In genomic region chr15:69881760-69882159, GRCh38 we compare ENCODE assay signal across 13 cellular contexts.
DNase-seq lines count a peak whose midpoint lies in the region; ATAC-seq and TF ChIP-seq lines count a peak whose summit lies in the region.
"Had no signal": no experiment of that assay in that cellular context is flagged by ENCODE, and none has a peak within 500 bp of the region (broad histone marks: within the 10 kb centered on the region; RNA-seq: fewer than 3 reads in every experiment).

No MANE protein-coding gene starts in this region.

- ATAC-seq in GM19397 (IDR thresholded peaks at IDR 0.05; ENCODE audit: unreplicated experiment) (peak; percentile 78), HG03521 (IDR thresholded peaks at IDR 0.05; ENCODE audit: unreplicated experiment) (peak; percentile 77), esophagus mucosa (peak; percentile 37), SK-N-SH treated with all-trans-retinoic acid at 6 μM for 48 hours (no peak)

- DNase-seq in GM12864 (ENCODE audit: low read depth) = peak; percentile 66
- DNase-seq in Kasumi-1 (lab: John Stamatoyannopoulos, UW) = no peak
- DNase-seq in activated CD4-positive, alpha-beta T cell treated with anti-CD3 and anti-CD28 coated beads for 4 hours = no peak
- DNase-seq in stimulated activated CD8-positive, alpha-beta memory T cell treated with anti-CD3 and anti-CD28 coated beads, Interleukin-4, amount 100 ng/mL, for 48 hours = no peak
- DNase-seq: activated CD4-positive, alpha-beta T cell treated with anti-CD3 and anti-CD28 coated beads, Interleukin-2, amount 50 U/mL, for 48 hours; activated naive CD8-positive, alpha-beta T cell treated with anti-CD3 and anti-CD28 coated beads, Interleukin-2, amount 10 ng/mL, durations not matched to agents 7 days and 5 days; Caco-2; midbrain had no signal

- TF ChIP-seq CTCF in GM12864 (IDR thresholded peaks at IDR 0.05; ENCODE audit: low read depth, low read length, missing control alignments) = no peak

- no peak overlapping the region for H3K4me3 ChIP-seq in GM12864 (ENCODE audit: low read depth, low read length)
- H3K4me3 ChIP-seq: skin epidermis had no signal

TF ChIP-seq in SK-N-SH treated with all-trans-retinoic acid at 6 μM for 48 hours, 23 proteins besides CTCF, POLR2A, EP300 and RAD21:
- TF ChIP-seq RARB (CRISPR knock-in tag; IDR thresholded peaks at IDR 0.05) (no peak), CSDC2 (CRISPR knock-in tag; IDR thresholded peaks at IDR 0.05) (no peak), BACH2 (CRISPR knock-in tag; IDR thresholded peaks at IDR 0.05; ENCODE audit: borderline replicate concordance) (no peak), ZC3H10 (CRISPR knock-in tag; IDR thresholded peaks at IDR 0.05) (no peak), ZFP30 (CRISPR knock-in tag; IDR thresholded peaks at IDR 0.05) (no peak), ZNF8 (CRISPR knock-in tag; IDR thresholded peaks at IDR 0.05) (no peak), PPARA (CRISPR knock-in tag; IDR thresholded peaks at IDR 0.05; ENCODE audit: borderline replicate concordance) (no peak), SNAI2 (CRISPR knock-in tag; IDR thresholded peaks at IDR 0.05) (no peak), ESRRG (CRISPR knock-in tag; IDR thresholded peaks at IDR 0.05) (no peak), TOX (CRISPR knock-in tag; IDR thresholded peaks at IDR 0.05; ENCODE audit: borderline replicate concordance) (no peak)
